In the genomic region with DNA sequence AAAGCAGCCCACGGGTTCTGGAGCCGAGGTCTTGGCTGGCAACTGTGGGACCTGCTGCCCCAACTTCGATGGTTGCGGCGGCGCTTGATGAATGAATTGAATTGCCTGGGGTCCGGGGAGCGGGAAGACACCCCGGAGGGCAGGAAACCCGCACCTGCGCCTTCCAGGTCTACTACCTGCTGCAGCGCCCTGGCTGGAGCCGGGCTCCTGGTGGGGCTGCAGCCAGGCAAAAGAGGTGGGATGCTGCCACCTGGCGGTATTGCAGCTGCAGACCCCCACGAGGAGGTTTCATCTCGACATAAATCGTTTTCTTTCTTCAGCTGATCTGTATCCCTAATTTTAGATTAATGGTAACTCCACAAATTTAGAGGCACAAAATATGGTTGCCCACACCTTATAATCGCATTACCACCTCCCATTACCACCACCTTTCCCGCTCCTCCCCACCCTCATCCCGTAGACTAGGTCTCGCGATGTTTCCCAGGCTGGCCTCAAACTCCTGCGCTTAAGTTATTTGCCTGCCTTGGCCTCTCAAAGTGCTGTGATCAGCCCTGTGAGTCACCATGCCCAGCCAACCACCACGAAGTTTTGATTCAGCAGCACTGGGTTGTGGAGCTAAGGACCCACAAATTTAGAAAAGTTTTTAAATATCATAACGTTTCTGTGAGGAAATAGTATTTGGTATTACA, we compare ENCODE assay signal across 8 cellular contexts.
DNase-seq lines count a peak whose midpoint lies in the region; ATAC-seq, FAIRE-seq and TF ChIP-seq lines count a peak whose summit lies in the region.
"Not testable (repeated sequence)": the region's sequence is repeated elsewhere in the genome, so short reads cannot be mapped to it uniquely, and the experiment has no call there.

No MANE protein-coding gene starts in this region.

- H3K27ac Mint-ChIP-seq in activated naive CD8-positive, alpha-beta T cell treated with anti-CD3 and anti-CD28 coated beads for 36 hours; memory B cell: not testable (repeated sequence)

- H3K4me1 Mint-ChIP-seq in activated naive CD8-positive, alpha-beta T cell treated with anti-CD3 and anti-CD28 coated beads for 36 hours; memory B cell: not testable (repeated sequence)

- peak; percentile 69 for TF ChIP-seq CTCF in OCI-LY7 (conservative IDR thresholded peaks at IDR 0.05; ENCODE audit: low read length)
- peak; percentile 78 for TF ChIP-seq CTCF in VCaP (conservative IDR thresholded peaks at IDR 0.05)

- BruUV-seq in OCI-LY7 (replicated peaks; lab: Mats Ljungman, UMichigan) = not testable (repeated sequence)

- CTCF ChIA-PET in OCI-LY7 (lab: Charles Lee; ENCODE audit: unreplicated experiment) = not testable (repeated sequence)

- H3K4me3 ChIP-seq in OCI-LY7 (ENCODE audit: low read depth, low read length, poor library complexity, severe bottlenecking) = not testable (repeated sequence)

- intact Hi-C loops in OCI-LY7 (cut with micrococcal nuclease; ENCODE audit: unreplicated experiment) = not testable (repeated sequence)

- H3K9me3 ChIP-seq in ES-I3 (ENCODE audit: control insufficient read depth, insufficient read depth, low read length); OCI-LY7 (ENCODE audit: low read length): not testable (repeated sequence)

- not testable (repeated sequence) for H3K4me3 Mint-ChIP-seq in activated naive CD8-positive, alpha-beta T cell treated with anti-CD3 and anti-CD28 coated beads for 36 hours
- H3K4me3 Mint-ChIP-seq in memory B cell = peak overlapping the region; percentile 64

- not testable (repeated sequence) for H3K4me1 ChIP-seq in ES-I3 (ENCODE audit: insufficient read depth, low read length); OCI-LY7 (ENCODE audit: insufficient read depth, low read length, poor library complexity, severe bottlenecking)

- not testable (repeated sequence) for H3K79me2 ChIP-seq in OCI-LY7 (ENCODE audit: insufficient read depth, low read depth, low read length)

- not testable (repeated sequence) for H3K9me3 Mint-ChIP-seq in activated naive CD8-positive, alpha-beta T cell treated with anti-CD3 and anti-CD28 coated beads for 36 hours; memory B cell

- H3K9me2 ChIP-seq in OCI-LY7 (ENCODE audit: insufficient read depth, low read length) = not testable (repeated sequence)

- H2AFZ ChIP-seq in OCI-LY7 (ENCODE audit: low read length) = not testable (repeated sequence)

- H3K9ac ChIP-seq in ES-I3 (ENCODE audit: low read depth, low read length) = peak overlapping the region; percentile 38; the same call in 1 of the 2 replicates

- not testable (repeated sequence) for H3K36me3 ChIP-seq in ES-I3 (ENCODE audit: insufficient read depth, low read length); OCI-LY7 (ENCODE audit: insufficient read depth, low read length)

- H3K36me3 Mint-ChIP-seq in activated naive CD8-positive, alpha-beta T cell treated with anti-CD3 and anti-CD28 coated beads for 36 hours; memory B cell: not testable (repeated sequence)

- ATAC-seq in memory B cell (ENCODE audit: low read depth) = not testable (repeated sequence)

- not testable (repeated sequence) for FAIRE-seq in urothelium cell line (lab: Jason Lieb, UNC)

- H3K27ac ChIP-seq in OCI-LY7 (ENCODE audit: low read depth, low read length, poor library complexity, severe bottlenecking); VCaP: not testable (repeated sequence)

- H3K27me3 Mint-ChIP-seq in activated naive CD8-positive, alpha-beta T cell treated with anti-CD3 and anti-CD28 coated beads for 36 hours = peaks cover 35% of the 10 kb centered on the region
- not testable (repeated sequence) for H3K27me3 Mint-ChIP-seq in memory B cell

- POLR2A ChIA-PET in OCI-LY7 (lab: Charles Lee) = not testable (repeated sequence)

- H4K20me1 ChIP-seq in OCI-LY7 (ENCODE audit: insufficient read depth, low read length) = not testable (repeated sequence)

- not testable (repeated sequence) for H3K4me2 ChIP-seq in OCI-LY7 (ENCODE audit: low read length)

- DNase-seq in HuH-7.5 (ENCODE audit: low spot score) (peak; percentile 69), NCI-H1930 (lab: John Stamatoyannopoulos, UW) (peak; percentile 66 to 69), OCI-LY7 (ENCODE audit: low spot score) (peak; percentile 11), memory B cell (ENCODE audit: low spot score in 2 of 2) (peak in 1 of 2 donors; percentile 42), urothelium cell line (ENCODE audit: low spot score) (peak; percentile 74)
- DNase-seq in activated naive CD8-positive, alpha-beta T cell treated with anti-CD3 and anti-CD28 coated beads for 36 hours = peak; percentile 45
